1 cellular context compared by ENCODE assay signal in the genomic region with DNA sequence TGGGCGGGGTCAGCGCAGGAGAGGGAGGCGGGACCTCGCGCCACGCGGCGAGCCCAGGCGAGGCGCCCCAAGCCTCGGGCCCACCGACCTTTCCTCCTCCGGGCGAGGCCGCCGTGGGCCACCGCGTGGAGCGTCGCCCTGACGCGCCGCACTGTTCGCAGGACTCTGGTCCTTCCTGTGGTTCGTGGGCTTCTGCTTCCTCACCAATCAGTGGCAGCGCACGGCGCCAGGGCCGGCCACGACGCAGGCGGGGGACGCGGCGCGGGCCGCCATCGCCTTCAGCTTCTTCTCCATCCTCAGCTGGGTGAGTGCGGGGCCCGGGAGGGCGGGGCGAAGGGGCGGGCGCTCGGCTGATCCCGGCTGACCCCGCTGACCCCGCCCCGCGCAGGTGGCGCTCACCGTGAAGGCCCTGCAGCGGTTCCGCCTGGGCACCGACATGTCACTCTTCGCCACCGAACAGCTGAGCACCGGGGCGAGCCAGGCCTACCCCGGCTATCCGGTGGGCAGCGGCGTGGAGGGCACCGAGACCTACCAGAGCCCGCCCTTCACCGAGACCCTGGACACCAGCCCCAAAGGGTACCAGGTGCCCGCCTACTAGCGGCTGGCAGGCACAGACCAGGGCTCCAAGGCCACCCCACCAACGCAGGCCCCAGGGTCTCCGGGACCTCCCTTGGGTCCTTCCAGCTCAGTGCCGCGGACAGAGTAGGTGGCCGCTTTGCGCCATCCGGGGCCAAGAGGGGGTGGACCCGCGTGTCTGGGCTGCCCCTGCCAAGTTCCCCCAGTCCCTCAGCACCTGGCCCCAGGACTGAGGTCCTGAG.
TF ChIP-seq lines count a peak whose summit lies in the region.

No MANE protein-coding gene starts in this region.

TF ChIP-seq in WTC11, 78 proteins besides CTCF, POLR2A, EP300 and RAD21 (continued from another document and continues in another):
- 0 out of 2 replicates have a peak, but pooled peaks have one; percentile 51 for TF ChIP-seq AFF4 (CRISPR knock-in tag; IDR thresholded peaks at IDR 0.05; ENCODE audit: borderline replicate concordance)
- no peak for TF ChIP-seq USF1 (CRISPR knock-in tag; IDR thresholded peaks at IDR 0.05)
- TF ChIP-seq ZBTB43 (CRISPR knock-in tag; IDR thresholded peaks at IDR 0.05): peak; percentile 32; the same call in 1 of the 2 replicates
- TF ChIP-seq SOX15 (CRISPR knock-in tag; IDR thresholded peaks at IDR 0.05): no peak
- TF ChIP-seq USF2 (CRISPR knock-in tag; IDR thresholded peaks at IDR 0.05): no peak
- TF ChIP-seq, protein P1, sequence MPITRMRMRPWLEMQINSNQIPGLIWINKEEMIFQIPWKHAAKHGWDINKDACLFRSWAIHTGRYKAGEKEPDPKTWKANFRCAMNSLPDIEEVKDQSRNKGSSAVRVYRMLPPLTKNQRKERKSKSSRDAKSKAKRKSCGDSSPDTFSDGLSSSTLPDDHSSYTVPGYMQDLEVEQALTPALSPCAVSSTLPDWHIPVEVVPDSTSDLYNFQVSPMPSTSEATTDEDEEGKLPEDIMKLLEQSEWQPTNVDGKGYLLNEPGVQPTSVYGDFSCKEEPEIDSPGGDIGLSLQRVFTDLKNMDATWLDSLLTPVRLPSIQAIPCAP (CRISPR knock-in tag; IDR thresholded peaks at IDR 0.05): 0 out of 2 replicates have a peak, but pooled peaks have one; percentile 19
- peak; percentile 41; the same call in 1 of the 2 replicates for TF ChIP-seq ZNF317 (CRISPR knock-in tag; IDR thresholded peaks at IDR 0.05; ENCODE audit: borderline replicate concordance, low read depth)
- TF ChIP-seq PREB (CRISPR knock-in tag; IDR thresholded peaks at IDR 0.05; ENCODE audit: borderline replicate concordance): no peak
- no peak for TF ChIP-seq MLX (CRISPR knock-in tag; IDR thresholded peaks at IDR 0.05)
- no peak for TF ChIP-seq ZMAT4 (CRISPR knock-in tag; IDR thresholded peaks at IDR 0.05)
- TF ChIP-seq RORB (CRISPR knock-in tag; IDR thresholded peaks at IDR 0.05): no peak
- no peak for TF ChIP-seq ZNF425 (CRISPR knock-in tag; conservative IDR thresholded peaks at IDR 0.05)
- TF ChIP-seq PRRX2 (CRISPR knock-in tag; IDR thresholded peaks at IDR 0.05): no peak
- peak; percentile 49; the same call in 1 of the 2 replicates for TF ChIP-seq TEAD1 (CRISPR knock-in tag; IDR thresholded peaks at IDR 0.05)
- no peak for TF ChIP-seq CDX4 (CRISPR knock-in tag; IDR thresholded peaks at IDR 0.05; ENCODE audit: borderline replicate concordance)
- TF ChIP-seq, protein P2, sequence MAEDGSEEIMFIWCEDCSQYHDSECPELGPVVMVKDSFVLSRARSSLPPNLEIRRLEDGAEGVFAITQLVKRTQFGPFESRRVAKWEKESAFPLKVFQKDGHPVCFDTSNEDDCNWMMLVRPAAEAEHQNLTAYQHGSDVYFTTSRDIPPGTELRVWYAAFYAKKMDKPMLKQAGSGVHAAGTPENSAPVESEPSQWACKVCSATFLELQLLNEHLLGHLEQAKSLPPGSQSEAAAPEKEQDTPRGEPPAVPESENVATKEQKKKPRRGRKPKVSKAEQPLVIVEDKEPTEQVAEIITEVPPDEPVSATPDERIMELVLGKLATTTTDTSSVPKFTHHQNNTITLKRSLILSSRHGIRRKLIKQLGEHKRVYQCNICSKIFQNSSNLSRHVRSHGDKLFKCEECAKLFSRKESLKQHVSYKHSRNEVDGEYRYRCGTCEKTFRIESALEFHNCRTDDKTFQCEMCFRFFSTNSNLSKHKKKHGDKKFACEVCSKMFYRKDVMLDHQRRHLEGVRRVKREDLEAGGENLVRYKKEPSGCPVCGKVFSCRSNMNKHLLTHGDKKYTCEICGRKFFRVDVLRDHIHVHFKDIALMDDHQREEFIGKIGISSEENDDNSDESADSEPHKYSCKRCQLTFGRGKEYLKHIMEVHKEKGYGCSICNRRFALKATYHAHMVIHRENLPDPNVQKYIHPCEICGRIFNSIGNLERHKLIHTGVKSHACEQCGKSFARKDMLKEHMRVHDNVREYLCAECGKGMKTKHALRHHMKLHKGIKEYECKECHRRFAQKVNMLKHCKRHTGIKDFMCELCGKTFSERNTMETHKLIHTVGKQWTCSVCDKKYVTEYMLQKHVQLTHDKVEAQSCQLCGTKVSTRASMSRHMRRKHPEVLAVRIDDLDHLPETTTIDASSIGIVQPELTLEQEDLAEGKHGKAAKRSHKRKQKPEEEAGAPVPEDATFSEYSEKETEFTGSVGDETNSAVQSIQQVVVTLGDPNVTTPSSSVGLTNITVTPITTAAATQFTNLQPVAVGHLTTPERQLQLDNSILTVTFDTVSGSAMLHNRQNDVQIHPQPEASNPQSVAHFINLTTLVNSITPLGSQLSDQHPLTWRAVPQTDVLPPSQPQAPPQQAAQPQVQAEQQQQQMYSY (CRISPR knock-in tag; IDR thresholded peaks at IDR 0.05): no peak; the same call in 1 of the 2 replicates
- no peak for TF ChIP-seq ZNF532 (CRISPR knock-in tag; IDR thresholded peaks at IDR 0.05; ENCODE audit: borderline replicate concordance)
- TF ChIP-seq ETV6 (CRISPR knock-in tag; IDR thresholded peaks at IDR 0.05): no peak; the same call in 1 of the 2 replicates
